ENCODE assay signal across 21 cellular contexts in genomic region chr10:49577182-49577925, GRCh38. TPM values are rescaled to one million over a fixed set of nuclear protein-coding genes. Genes with fewer than 3 reads are reported as not detected.
"Had no signal": no experiment of that assay in that cellular context is flagged by ENCODE, and none has a peak within 500 bp of the region (broad histone marks: within the 10 kb centered on the region; RNA-seq: fewer than 3 reads in every experiment).

No MANE protein-coding gene starts in this region.

- H3K36me3 ChIP-seq: brain microvascular endothelial cell, cardiac muscle cell had no signal

- FAIRE-seq: RCC 7860 had no signal

- H3K36me3 Mint-ChIP-seq: activated naive CD8-positive, alpha-beta T cell treated with anti-CD3 and anti-CD28 coated beads for 36 hours had no signal

- H3K27ac Mint-ChIP-seq: activated naive CD4-positive, alpha-beta T cell treated with anti-CD3 and anti-CD28 coated beads for 36 hours; activated naive CD8-positive, alpha-beta T cell treated with anti-CD3 and anti-CD28 coated beads for 36 hours; T-helper 1 cell treated with Interleukin-12 subunit alpha and Interleukin-12 subunit beta and Interleukin-4 antibody, amounts not matched to agents 30 μg/mL and 1 μg/mL, for 36 hours had no signal

- ATAC-seq: activated CD4-positive, CD25-positive, alpha-beta regulatory T cell treated with anti-CD3 and anti-CD28 coated beads, Interleukin-2, amount 50 U/mL, for 24 hours; PC-3 had no signal

- H3K27ac ChIP-seq: brain microvascular endothelial cell, cardiac muscle cell had no signal

- H3K9me3 Mint-ChIP-seq: activated naive CD4-positive, alpha-beta T cell treated with anti-CD3 and anti-CD28 coated beads for 36 hours; activated naive CD8-positive, alpha-beta T cell treated with anti-CD3 and anti-CD28 coated beads for 36 hours; T-helper 1 cell treated with Interleukin-12 subunit alpha and Interleukin-12 subunit beta and Interleukin-4 antibody, amounts not matched to agents 30 μg/mL and 1 μg/mL, for 36 hours had no signal

- DNase-seq: activated CD4-positive, alpha-beta T cell treated with anti-CD3 and anti-CD28 coated beads for 48 hours; activated CD4-positive, alpha-beta T cell treated with anti-CD3 and anti-CD28 coated beads, Interleukin-2, amount 50 U/mL, for 4 hours; activated effector memory CD4-positive, alpha-beta T cell treated with anti-CD3 and anti-CD28 coated beads, Interleukin-2, amount 50 U/mL, for 16 hours; activated naive CD4-positive, alpha-beta T cell treated with anti-CD3 and anti-CD28 coated beads for 36 hours; activated naive CD8-positive, alpha-beta T cell treated with anti-CD3 and anti-CD28 coated beads for 36 hours; brain microvascular endothelial cell; Karpas-422; NCI-H1105 treated with DMSO at 0.1 percent for 48 hours; NCI-H1436 treated with DMSO at 0.1 percent for 48 hours; NCI-H187 treated with DMSO at 0.1 percent for 48 hours; NCI-H2081 treated with DMSO at 0.1 percent for 48 hours; NCI-H446; NCI-H524; PC-3; SHP77 had no signal

- H3K27me3 ChIP-seq: brain microvascular endothelial cell, cardiac muscle cell had no signal

- H3K4me3 ChIP-seq: cardiac muscle cell had no signal

RNA-seq across cellular contexts. Expression of gene SLC18A3, which starts 32.8 kb away (rescaled TPM):
- total RNA-seq: activated naive CD4-positive, alpha-beta T cell treated with anti-CD3 and anti-CD28 coated beads for 36 hours; activated naive CD8-positive, alpha-beta T cell treated with anti-CD3 and anti-CD28 coated beads for 36 hours; cardiac muscle cell; PC-3; SK-MEL-5 had no signal
- polyA plus RNA-seq: cardiac muscle cell had no signal

RNA-seq across cellular contexts. Expression of gene CHAT, which starts 36.5 kb away (rescaled TPM):
- total RNA-seq: activated naive CD4-positive, alpha-beta T cell treated with anti-CD3 and anti-CD28 coated beads for 36 hours; activated naive CD8-positive, alpha-beta T cell treated with anti-CD3 and anti-CD28 coated beads for 36 hours; cardiac muscle cell; PC-3; SK-MEL-5 had no signal
- polyA plus RNA-seq: adipose tissue, cardiac muscle cell had no signal
